ENCODE assay signal across 1 cellular context in genomic region chr17:41531993-41532392, GRCh38.
TF ChIP-seq lines count a peak whose summit lies in the region.

No MANE protein-coding gene starts in this region.

TF ChIP-seq in HepG2, 621 proteins besides CTCF, POLR2A, EP300 and RAD21:
- TF ChIP-seq ZNF883 (CRISPR knock-in tag; IDR thresholded peaks at IDR 0.05; ENCODE audit: not compliant biosample characterization) (no peak), ZNF629 (CRISPR knock-in tag; conservative IDR thresholded peaks at IDR 0.05) (peak; percentile 68)
